ENCODE assay signal across 8 cellular contexts in genomic region chr5:134141346-134142050, GRCh38. TPM values are rescaled to one million over a fixed set of nuclear protein-coding genes. Genes with fewer than 3 reads are reported as not detected.
A peak's percentile ranks its signal among the peaks of the same experiment; 100 is the strongest.
DNase-seq lines count a peak whose midpoint lies in the region; ATAC-seq and TF ChIP-seq lines count a peak whose summit lies in the region.

No MANE protein-coding gene starts in this region.

- H3K27me3 ChIP-seq in endodermal cell (ENCODE audit: control insufficient read depth, insufficient read depth, low read length, poor library complexity, severe bottlenecking) (no peaks in the 10 kb centered on the region), stomach (no peaks in the 10 kb centered on the region), MM.1S (replicated peaks; ENCODE audit: insufficient read depth, low read length) (no peaks in the 10 kb centered on the region)

- H3K9me3 ChIP-seq in endodermal cell (ENCODE audit: control insufficient read depth, low read length) (no peaks in the 10 kb centered on the region), stomach (no peaks in the 10 kb centered on the region), MM.1S (replicated peaks; ENCODE audit: insufficient read depth, low read length) (no peaks in the 10 kb centered on the region)

- ATAC-seq in SK-N-SH treated with all-trans-retinoic acid at 6 μM for 48 hours: peak; percentile 19
- no peak for ATAC-seq in HG03025 (IDR thresholded peaks at IDR 0.05; ENCODE audit: low FRiP score, unreplicated experiment)

- no peak overlapping the region for H2AFZ ChIP-seq in MM.1S (ENCODE audit: low read length)

- H3K27me3 Mint-ChIP-seq in activated naive CD4-positive, alpha-beta T cell treated with anti-CD3 and anti-CD28 coated beads for 36 hours (ENCODE audit: low read depth): no peaks in the 10 kb centered on the region
- no peaks in the 10 kb centered on the region for H3K27me3 Mint-ChIP-seq in endodermal cell (ENCODE audit: insufficient read depth)

- H3K9ac ChIP-seq in endodermal cell (ENCODE audit: extremely low read depth, low read length, poor library complexity, severe bottlenecking) (no peak overlapping the region), MM.1S (ENCODE audit: low read length) (no peak overlapping the region)

- H3K4me3 ChIP-seq in endodermal cell (ENCODE audit: low read length) (no peak overlapping the region), stomach (no peak overlapping the region), MM.1S (ENCODE audit: low read length) (no peak overlapping the region)

- H3K9me2 ChIP-seq in MM.1S (replicated peaks; ENCODE audit: insufficient read depth, low read length): no peaks in the 10 kb centered on the region

- peaks cover 71% of the 10 kb centered on the region for H3K36me3 Mint-ChIP-seq in activated naive CD4-positive, alpha-beta T cell treated with anti-CD3 and anti-CD28 coated beads for 36 hours (ENCODE audit: low read depth)
- H3K36me3 Mint-ChIP-seq in endodermal cell (ENCODE audit: low read depth): peaks cover 44% of the 10 kb centered on the region

- no peak overlapping the region for H3K4me2 ChIP-seq in MM.1S (ENCODE audit: low read depth, low read length)

- CTCF ChIA-PET in activated naive CD4-positive, alpha-beta T cell treated with anti-CD3 and anti-CD28 coated beads for 36 hours (lab: Charles Lee): interaction anchor here (0.6 to 25.6 kb wide), 24 partner anchors 9 to 148 kb away, joined by 3 to 593 read pairs (median 8); partner anchors contain the start of genes SKP1 and TCF7

- no peak for TF ChIP-seq CTCF in endodermal cell (conservative IDR thresholded peaks at IDR 0.05)
- TF ChIP-seq CTCF in stomach (IDR thresholded peaks at IDR 0.05): no peak
- TF ChIP-seq CTCF in MM.1S (IDR thresholded peaks at IDR 0.05; ENCODE audit: low read length): no peak

- H3K79me2 ChIP-seq in MM.1S (ENCODE audit: low read length): peaks cover 13% of the 10 kb centered on the region; the same call in 1 of the 2 replicates

- no peak for TF ChIP-seq POLR2A in stomach (IDR thresholded peaks at IDR 0.05)

- intact Hi-C loops in activated naive CD4-positive, alpha-beta T cell treated with anti-CD3 and anti-CD28 coated beads for 36 hours (cut with micrococcal nuclease): no loop called here
- intact Hi-C loops in stomach (cut with DNase I; ENCODE audit: low total_unique reads): no loop called here

- peaks cover 71% of the 10 kb centered on the region for H3K36me3 ChIP-seq in endodermal cell (ENCODE audit: control insufficient read depth, insufficient read depth, low read length)
- peaks cover 11 to 87% (median 83%) of the 10 kb centered on the region in 4 donors for H3K36me3 ChIP-seq in stomach
- H3K36me3 ChIP-seq in MM.1S (replicated peaks; ENCODE audit: insufficient read depth, low read length): 0 out of 2 replicates have a peak, but pooled peaks cover 5% of the 10 kb centered on the region

- H3K4me1 ChIP-seq in endodermal cell (ENCODE audit: control insufficient read depth, insufficient read depth, low read length) (no peaks in the 10 kb centered on the region), stomach (peaks cover 0 to 40% (median 22%) of the 10 kb centered on the region in 4 donors), MM.1S (ENCODE audit: low read length) (peaks cover 13% of the 10 kb centered on the region)

- H3K27ac ChIP-seq in endodermal cell (ENCODE audit: low read depth, low read length) (no peak overlapping the region), stomach (no peak overlapping the region), MM.1S (ENCODE audit: low read length) (no peak overlapping the region)

- H3K4me3 Mint-ChIP-seq in activated naive CD4-positive, alpha-beta T cell treated with anti-CD3 and anti-CD28 coated beads for 36 hours: no peak overlapping the region
- no peak overlapping the region for H3K4me3 Mint-ChIP-seq in endodermal cell

- H3K9me3 Mint-ChIP-seq in activated naive CD4-positive, alpha-beta T cell treated with anti-CD3 and anti-CD28 coated beads for 36 hours: no peaks in the 10 kb centered on the region
- no peaks in the 10 kb centered on the region for H3K9me3 Mint-ChIP-seq in endodermal cell

- H3K27ac Mint-ChIP-seq in activated naive CD4-positive, alpha-beta T cell treated with anti-CD3 and anti-CD28 coated beads for 36 hours: peak overlapping the region; percentile 54
- peak overlapping the region; percentile 16 for H3K27ac Mint-ChIP-seq in endodermal cell

- peaks cover 61% of the 10 kb centered on the region for H3K4me1 Mint-ChIP-seq in activated naive CD4-positive, alpha-beta T cell treated with anti-CD3 and anti-CD28 coated beads for 36 hours (ENCODE audit: low read depth)
- H3K4me1 Mint-ChIP-seq in endodermal cell: peaks cover 3% of the 10 kb centered on the region

- TF ChIP-seq EP300 in stomach (IDR thresholded peaks at IDR 0.05): no peak

- peaks cover 8% of the 10 kb centered on the region for H4K20me1 ChIP-seq in MM.1S (ENCODE audit: insufficient read depth, low read length)

- peak; percentile 45 for DNase-seq in activated naive CD4-positive, alpha-beta T cell treated with anti-CD3 and anti-CD28 coated beads for 36 hours
- no peak for DNase-seq in activated naive CD4-positive, alpha-beta T cell treated with anti-CD3 and anti-CD28 coated beads, Interleukin-2, amount 50 U/mL, for 16 hours
- DNase-seq in endodermal cell: peak; percentile 55
- DNase-seq in stomach: peak; percentile 21
- DNase-seq in MM.1S: no peak
- no peak for DNase-seq in COLO668 (lab: John Stamatoyannopoulos, UW; ENCODE audit: unreplicated experiment)

- WGBS in endodermal cell (ENCODE audit: insufficient coverage in 1 of 2, insufficient read length in 1 of 2), 2 experiments: 91 to 93% methylated on average over 7 to 9 of the region's 9 CpGs
- WGBS in stomach, 5 donors: 77 to 84% (median 82%) methylated on average over 9 of the region's 9 CpGs

- H3F3A ChIP-seq in MM.1S (ENCODE audit: insufficient read depth, low read length): no peaks in the 10 kb centered on the region

TF ChIP-seq in SK-N-SH treated with all-trans-retinoic acid at 6 μM for 48 hours, 23 proteins besides CTCF, POLR2A, EP300 and RAD21:
- TF ChIP-seq SNAI2 (CRISPR knock-in tag; IDR thresholded peaks at IDR 0.05) (no peak), ZNF70 (CRISPR knock-in tag; IDR thresholded peaks at IDR 0.05) (no peak), ZFP30 (CRISPR knock-in tag; IDR thresholded peaks at IDR 0.05) (no peak), PATZ1 (CRISPR knock-in tag; IDR thresholded peaks at IDR 0.05; ENCODE audit: borderline replicate concordance) (no peak)

RNA-seq across cellular contexts. Expression of gene TCF7, which starts 27.0 kb away (rescaled TPM):
- total RNA-seq in activated naive CD4-positive, alpha-beta T cell treated with anti-CD3 and anti-CD28 coated beads for 36 hours: 10 to 100 TPM; 87.9 to 92.3 TPM
- total RNA-seq in endodermal cell (10 to 100 TPM; 14.9 to 19.4 TPM), stomach (10 to 100 TPM in 1 of 5 donors, 1 to 10 TPM in 3, not detected in 1; 4.6 to 13.3 (median 7.6) TPM)
- polyA plus RNA-seq in endodermal cell (2013, experiment 1 of 2): 9.0 TPM
- polyA plus RNA-seq in endodermal cell (2013, experiment 2 of 2): 8.9 TPM
- polyA plus RNA-seq in stomach: 1 to 10 TPM; 3.7 to 8.0 (median 5.0) TPM

RNA-seq across cellular contexts. Expression of gene SKP1, which starts 35.3 kb away (rescaled TPM):
- 100 to 1,000 TPM; 307 to 309 TPM for total RNA-seq in activated naive CD4-positive, alpha-beta T cell treated with anti-CD3 and anti-CD28 coated beads for 36 hours
- 100 to 1,000 TPM; 357 to 427 TPM for total RNA-seq in endodermal cell
- 626 TPM for polyA plus RNA-seq in endodermal cell (2013, experiment 1 of 2)
- 605 TPM for polyA plus RNA-seq in endodermal cell (2013, experiment 2 of 2)
- total RNA-seq in stomach: 100 to 1,000 TPM in 3 of 5 donors, 10 to 100 TPM in 2; 18.1 to 163 (median 126) TPM
- polyA plus RNA-seq in stomach: 100 to 1,000 TPM; 233 to 590 (median 480) TPM

Comparison
In these comparisons a context has a peak if more than half of its experiments do, and no peak if none do; other contexts are left out.
1. DNase-seq: peak in activated naive CD4-positive, alpha-beta T cell treated with anti-CD3 and anti-CD28 coated beads for 36 hours (single experiment), endodermal cell (single experiment) and stomach (single experiment); none in activated naive CD4-positive, alpha-beta T cell treated with anti-CD3 and anti-CD28 coated beads, Interleukin-2, amount 50 U/mL, for 16 hours (single experiment), MM.1S (single experiment) and COLO668 (single experiment).
2. RNA of gene TCF7, which starts 27.0 kb away (total RNA-seq): 87.9 to 92.3 TPM in activated naive CD4-positive, alpha-beta T cell treated with anti-CD3 and anti-CD28 coated beads for 36 hours; 14.9 to 19.4 TPM in endodermal cell and 4.6 to 13.3 TPM in stomach; every median in the first group is over 4 times any median in the second.